In the genomic region with DNA sequence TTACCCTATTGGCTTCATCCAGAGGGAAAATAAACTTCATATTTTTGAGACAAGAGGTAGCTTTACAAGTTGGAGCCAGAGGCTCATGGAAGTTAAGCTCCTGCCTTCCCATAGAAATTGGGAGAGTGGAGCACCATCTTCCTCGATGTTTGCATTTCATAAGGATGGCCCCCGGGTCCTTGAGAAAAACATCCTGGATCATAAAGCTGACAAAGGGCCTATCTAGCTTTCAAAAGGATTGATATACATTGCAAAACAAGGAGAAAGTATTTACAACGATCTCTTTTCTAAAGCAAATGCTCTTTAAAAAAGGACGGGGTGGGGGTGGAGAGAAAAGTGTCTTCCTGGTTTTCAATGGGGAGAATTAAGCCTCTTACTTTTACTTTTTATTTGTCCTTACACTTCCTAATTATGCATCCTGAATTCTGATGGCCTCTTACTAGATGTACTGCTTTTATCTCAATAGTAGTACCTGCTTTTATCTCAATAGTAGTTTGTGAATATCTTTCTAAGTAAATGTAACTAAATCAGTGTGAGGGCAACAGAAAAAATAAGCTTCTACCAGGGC, we compare ENCODE assay signal across 27 cellular contexts.
DNase-seq lines count a peak whose midpoint lies in the region; ATAC-seq and TF ChIP-seq lines count a peak whose summit lies in the region.
"Had no signal": no experiment of that assay in that cellular context is flagged by ENCODE, and none has a peak within 500 bp of the region (broad histone marks: within the 10 kb centered on the region; RNA-seq: fewer than 3 reads in every experiment).

No MANE protein-coding gene starts in this region.

- no TSS peak for BruUV-seq in mammary epithelial cell (replicated peaks; lab: Mats Ljungman, UMichigan)

- no peaks in the 10 kb centered on the region for H3K79me2 ChIP-seq in mammary epithelial cell (ENCODE audit: insufficient read depth, low read length)

- dilution Hi-C loops in mammary epithelial cell (cut with HindIII; ENCODE audit: low sequenced_read_pairs): no loop called here

- H3K9me3 ChIP-seq in mammary epithelial cell (replicated peaks; ENCODE audit: insufficient read depth, low read length) (no peaks in the 10 kb centered on the region), breast epithelium (no peaks in the 10 kb centered on the region), ectodermal cell (ENCODE audit: control insufficient read depth, low read length) (no peaks in the 10 kb centered on the region)
- H3K9me3 ChIP-seq: body of pancreas had no signal

- no peak overlapping the region for H3K4me2 ChIP-seq in mammary epithelial cell (ENCODE audit: insufficient read depth, low read depth, low read length)

- DNase-seq in mammary epithelial cell: no peak
- no peak for DNase-seq in breast epithelium (ENCODE audit: low spot score in 2 of 2)
- peak; percentile 50 for DNase-seq in iPS-NIHi11 (ENCODE audit: low spot score)
- no peak for DNase-seq in activated effector memory CD4-positive, alpha-beta T cell treated with Interleukin-2 at 50 U/mL for 16 hours
- no peak for DNase-seq in SIG-M5 (lab: John Stamatoyannopoulos, UW)
- DNase-seq in HuH-7.5 (ENCODE audit: low spot score): no peak
- DNase-seq: activated B cell treated with CpG ODN at 0.5 μM for 24 hours; activated CD4-positive, alpha-beta T cell treated with anti-CD3 and anti-CD28 coated beads, Interleukin-2, amount 50 U/mL, for 48 hours; body of pancreas; CD8-positive, alpha-beta memory T cell; DMS153; effector CD4-positive, alpha-beta T cell; erythroblast; foreskin keratinocyte; mesenchymal stem cell; NCI-H187; NCI-H2227 treated with DMSO at 0.1 percent for 48 hours; NCI-H748 treated with DMSO at 0.1 percent for 48 hours; occipital lobe; PC-3; SHP77; stimulated activated CD8-positive, alpha-beta memory T cell treated with anti-CD3 and anti-CD28 coated beads, Interleukin-4, amount 100 ng/mL, for 48 hours; T-helper 9 cell; trophoblast cell had no signal

- no peak for ATAC-seq in GM19452 (IDR thresholded peaks at IDR 0.05; ENCODE audit: unreplicated experiment)
- ATAC-seq: body of pancreas, foreskin keratinocyte, HepG2, PC-3 had no signal

- no peak overlapping the region for H3K9ac ChIP-seq in mammary epithelial cell (ENCODE audit: insufficient read depth, low read length)

- H3K36me3 ChIP-seq in mammary epithelial cell (ENCODE audit: insufficient read depth, low read length) (no peaks in the 10 kb centered on the region), breast epithelium (no peaks in the 10 kb centered on the region), ectodermal cell (ENCODE audit: control insufficient read depth, insufficient read depth, low read length) (no peaks in the 10 kb centered on the region)

- TF ChIP-seq CTCF in mammary epithelial cell (conservative IDR thresholded peaks at IDR 0.05 in 1 of 2, IDR thresholded peaks at IDR 0.05 in 1 of 2; ENCODE audit: extremely low read depth in 1 of 2, insufficient read depth in 1 of 2, low read depth in 1 of 2, low read length in 2 of 2): no peak
- TF ChIP-seq CTCF in breast epithelium (IDR thresholded peaks at IDR 0.05): no peak

- H3K27me3 ChIP-seq in mammary epithelial cell (ENCODE audit: insufficient read depth, low read length) (no peaks in the 10 kb centered on the region), breast epithelium (no peaks in the 10 kb centered on the region), ectodermal cell (ENCODE audit: control insufficient read depth, insufficient read depth, low read length, poor library complexity, severe bottlenecking) (no peaks in the 10 kb centered on the region)
- H3K27me3 ChIP-seq: body of pancreas, foreskin keratinocyte had no signal

- in situ Hi-C loops in mammary epithelial cell (cut with MboI; ENCODE audit: low sequenced_read_pairs in 2 of 2): no loop called here

- no peaks in the 10 kb centered on the region for H4K20me1 ChIP-seq in mammary epithelial cell (ENCODE audit: insufficient read depth, low read length)

- H2AFZ ChIP-seq in mammary epithelial cell (ENCODE audit: low read depth, low read length): peak overlapping the region; percentile 36

- H3K4me1 ChIP-seq in mammary epithelial cell (ENCODE audit: insufficient read depth, low read length) (peaks cover 8% of the 10 kb centered on the region), breast epithelium (no peaks in the 10 kb centered on the region), ectodermal cell (ENCODE audit: control insufficient read depth, insufficient read depth, low read length) (peaks cover 43% of the 10 kb centered on the region)

- CTCF ChIA-PET in mammary epithelial cell (lab: Charles Lee; ENCODE audit: low non-redundant PET): no interaction called here

- intact Hi-C loops in mammary epithelial cell (cut with micrococcal nuclease) (no loop called here), breast epithelium (cut with DNase I; ENCODE audit: low total_unique reads) (no loop called here)

- H3K4me3 ChIP-seq in mammary epithelial cell (replicated peaks in 1 of 3; ENCODE audit: insufficient read depth in 1 of 3, low read depth in 2 of 3, low read length in 3 of 3): no peak overlapping the region
- no peak overlapping the region for H3K4me3 ChIP-seq in breast epithelium
- H3K4me3 ChIP-seq in ectodermal cell (ENCODE audit: insufficient read depth, low read depth, low read length): no peak overlapping the region
- H3K4me3 ChIP-seq: body of pancreas had no signal

- WGBS in mammary epithelial cell (ENCODE audit: low coverage, missing lambda C conversion rate): 45% methylated on average over 4 of the region's 4 CpGs
- 7 to 9% methylated on average over 2 to 3 of the region's 4 CpGs for WGBS in ectodermal cell, 2 experiments

- no peak for TF ChIP-seq POLR2A in breast epithelium (IDR thresholded peaks at IDR 0.05)

- no peak overlapping the region for H3K27ac ChIP-seq in mammary epithelial cell (ENCODE audit: insufficient read depth, low read depth, low read length)
- no peak overlapping the region for H3K27ac ChIP-seq in breast epithelium
- peak overlapping the region; percentile 52 for H3K27ac ChIP-seq in ectodermal cell (ENCODE audit: insufficient read depth, low read depth, low read length, poor library complexity, severe bottlenecking)
- H3K27ac ChIP-seq: body of pancreas, foreskin keratinocyte had no signal
